ENCODE assay signal across 14 cellular contexts in the genomic region with DNA sequence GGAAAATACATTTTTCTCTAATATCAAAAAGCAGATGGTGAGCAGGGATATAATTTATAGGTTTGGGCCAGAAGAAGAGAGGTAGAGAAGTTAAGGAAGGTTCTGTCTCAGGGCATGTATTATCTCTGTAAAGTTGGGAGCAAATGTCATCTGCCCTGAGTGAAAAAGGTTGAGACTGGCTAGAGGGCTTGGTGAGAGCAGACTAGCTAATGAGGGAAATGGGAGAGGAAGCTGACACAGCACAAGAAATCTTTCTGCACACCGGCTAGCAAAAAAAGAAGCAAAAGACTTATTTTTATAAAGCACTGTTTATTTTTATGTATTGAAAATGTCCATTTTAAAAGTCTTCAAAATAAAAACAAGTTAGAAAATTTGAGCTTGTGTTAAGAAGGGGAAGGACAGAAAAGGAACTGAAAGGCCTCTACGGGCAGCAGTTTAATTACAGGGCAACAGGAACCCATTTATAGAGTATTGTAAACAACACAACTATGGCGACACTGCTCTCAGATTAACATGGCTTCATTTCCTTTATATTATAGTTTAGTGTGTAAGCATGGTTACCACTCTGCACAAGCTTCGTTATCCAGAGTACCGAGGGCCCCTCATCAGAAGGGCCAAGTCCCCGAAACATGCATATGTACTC. TPM values are rescaled to one million over a fixed set of nuclear protein-coding genes. Genes with fewer than 3 reads are reported as not detected.
A peak's percentile ranks its signal among the peaks of the same experiment; 100 is the strongest.
DNase-seq lines count a peak whose midpoint lies in the region; ATAC-seq, FAIRE-seq and TF ChIP-seq lines count a peak whose summit lies in the region.
"Had no signal": no experiment of that assay in that cellular context is flagged by ENCODE, and none has a peak within 500 bp of the region (broad histone marks: within the 10 kb centered on the region; RNA-seq: fewer than 3 reads in every experiment).

No MANE protein-coding gene starts in this region.

- no peak for TF ChIP-seq POLR2A in A549 (IDR thresholded peaks at IDR 0.05; ENCODE audit: low read length)

- ATAC-seq in A549 (no peak), GM18867 (IDR thresholded peaks at IDR 0.05; ENCODE audit: unreplicated experiment) (peak; percentile 65), HG02759 (IDR thresholded peaks at IDR 0.05; ENCODE audit: unreplicated experiment) (peak; percentile 70), foreskin keratinocyte (no peak)
- ATAC-seq: GM23338 had no signal

- TF ChIP-seq CTCF in A549 (IDR thresholded peaks at IDR 0.05): no peak
- TF ChIP-seq CTCF in foreskin keratinocyte (conservative IDR thresholded peaks at IDR 0.05): no peak

- H3K27ac ChIP-seq in A549 (no peak overlapping the region), foreskin keratinocyte (no peak overlapping the region)

- no peaks in the 10 kb centered on the region for H3K27me3 ChIP-seq in foreskin keratinocyte

- H3K9me3 ChIP-seq in A549: 0 out of 3 replicates have a peak, but pooled peaks cover 5% of the 10 kb centered on the region

- peak; percentile 51 for FAIRE-seq in A549 (lab: Jason Lieb, UNC)

- WGBS in A549 (ENCODE audit: missing lambda C conversion rate): 18% methylated on average over 6 of the region's 6 CpGs

- no peak for TF ChIP-seq EP300 in A549 (IDR thresholded peaks at IDR 0.05)

- POLR2A ChIA-PET in A549 (lab: Yijun Ruan, JAX): no interaction called here

- CTCF ChIA-PET in A549 (lab: Yijun Ruan, JAX): interaction anchor here (1.8 kb wide), 1 partner anchor 29 kb away, joined by 7 read pairs; no protein-coding TSS in a partner anchor

- DNase-seq in A549 (ENCODE audit: low read depth in 1 of 2, low spot score in 1 of 2): no peak
- peak; percentile 46 for DNase-seq in NOMO-1 treated with dmso at 0.1 percent for 144 hours (lab: John Stamatoyannopoulos, UW; ENCODE audit: unreplicated experiment)
- no peak for DNase-seq in NCI-H1694 treated with DMSO at 0.1 percent for 48 hours (lab: John Stamatoyannopoulos, UW)
- DNase-seq in putamen (ENCODE audit: low spot score): no peak
- no peak for DNase-seq in anterior cingulate cortex (lab: John Stamatoyannopoulos, UW)
- no peak for DNase-seq in foreskin keratinocyte
- DNase-seq: activated CD4-positive, CD25-positive, alpha-beta regulatory T cell; activated naive CD8-positive, alpha-beta T cell treated with anti-CD3 and anti-CD28 coated beads for 36 hours; NCI-H187 had no signal

- TF ChIP-seq RAD21 in A549 (conservative IDR thresholded peaks at IDR 0.05 in 1 of 2, IDR thresholded peaks at IDR 0.05 in 1 of 2): no peak

- H3K4me3 ChIP-seq in A549: no peak overlapping the region
- H3K4me3 ChIP-seq: GM23338 had no signal

- H3K4me2 ChIP-seq in A549: no peak overlapping the region
- H3K4me2 ChIP-seq: GM23338 had no signal

- H3K4me1 ChIP-seq in A549: no peaks in the 10 kb centered on the region
- no peaks in the 10 kb centered on the region for H3K4me1 ChIP-seq in foreskin keratinocyte

TF ChIP-seq in A549, 52 proteins besides CTCF, POLR2A, EP300 and RAD21:
- TF ChIP-seq MAZ (IDR thresholded peaks at IDR 0.05; ENCODE audit: borderline replicate concordance, low read depth, low read length) (no peak), POLR2AphosphoS2 (conservative IDR thresholded peaks at IDR 0.05; ENCODE audit: low read length) (no peak), TFCP2L1 (CRISPR knock-in tag; IDR thresholded peaks at IDR 0.05) (no peak), BHLHE40 (IDR thresholded peaks at IDR 0.05; ENCODE audit: low read depth, low read length) (no peak), HEYL (CRISPR knock-in tag; IDR thresholded peaks at IDR 0.05) (no peak), ZNF302 (CRISPR knock-in tag; IDR thresholded peaks at IDR 0.05) (no peak), MAFK (IDR thresholded peaks at IDR 0.05; ENCODE audit: partially characterized antibody) (no peak), NR3C1 (IDR thresholded peaks at IDR 0.05) (no peak), ZC3H11A (IDR thresholded peaks at IDR 0.05) (no peak), HOXB13 (CRISPR knock-in tag; IDR thresholded peaks at IDR 0.05; ENCODE audit: low read depth) (no peak), SMC3 (IDR thresholded peaks at IDR 0.05) (no peak), FOSL2 (IDR thresholded peaks at IDR 0.05) (no peak), FOSL2 (CRISPR knock-in tag; IDR thresholded peaks at IDR 0.05) (no peak)
- TF ChIP-seq, protein P1, sequence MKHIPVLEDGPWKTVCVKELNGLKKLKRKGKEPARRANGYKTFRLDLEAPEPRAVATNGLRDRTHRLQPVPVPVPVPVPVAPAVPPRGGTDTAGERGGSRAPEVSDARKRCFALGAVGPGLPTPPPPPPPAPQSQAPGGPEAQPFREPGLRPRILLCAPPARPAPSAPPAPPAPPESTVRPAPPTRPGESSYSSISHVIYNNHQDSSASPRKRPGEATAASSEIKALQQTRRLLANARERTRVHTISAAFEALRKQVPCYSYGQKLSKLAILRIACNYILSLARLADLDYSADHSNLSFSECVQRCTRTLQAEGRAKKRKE (CRISPR knock-in tag; IDR thresholded peaks at IDR 0.05; ENCODE audit: low read depth): no peak
- TF ChIP-seq, protein P2, sequence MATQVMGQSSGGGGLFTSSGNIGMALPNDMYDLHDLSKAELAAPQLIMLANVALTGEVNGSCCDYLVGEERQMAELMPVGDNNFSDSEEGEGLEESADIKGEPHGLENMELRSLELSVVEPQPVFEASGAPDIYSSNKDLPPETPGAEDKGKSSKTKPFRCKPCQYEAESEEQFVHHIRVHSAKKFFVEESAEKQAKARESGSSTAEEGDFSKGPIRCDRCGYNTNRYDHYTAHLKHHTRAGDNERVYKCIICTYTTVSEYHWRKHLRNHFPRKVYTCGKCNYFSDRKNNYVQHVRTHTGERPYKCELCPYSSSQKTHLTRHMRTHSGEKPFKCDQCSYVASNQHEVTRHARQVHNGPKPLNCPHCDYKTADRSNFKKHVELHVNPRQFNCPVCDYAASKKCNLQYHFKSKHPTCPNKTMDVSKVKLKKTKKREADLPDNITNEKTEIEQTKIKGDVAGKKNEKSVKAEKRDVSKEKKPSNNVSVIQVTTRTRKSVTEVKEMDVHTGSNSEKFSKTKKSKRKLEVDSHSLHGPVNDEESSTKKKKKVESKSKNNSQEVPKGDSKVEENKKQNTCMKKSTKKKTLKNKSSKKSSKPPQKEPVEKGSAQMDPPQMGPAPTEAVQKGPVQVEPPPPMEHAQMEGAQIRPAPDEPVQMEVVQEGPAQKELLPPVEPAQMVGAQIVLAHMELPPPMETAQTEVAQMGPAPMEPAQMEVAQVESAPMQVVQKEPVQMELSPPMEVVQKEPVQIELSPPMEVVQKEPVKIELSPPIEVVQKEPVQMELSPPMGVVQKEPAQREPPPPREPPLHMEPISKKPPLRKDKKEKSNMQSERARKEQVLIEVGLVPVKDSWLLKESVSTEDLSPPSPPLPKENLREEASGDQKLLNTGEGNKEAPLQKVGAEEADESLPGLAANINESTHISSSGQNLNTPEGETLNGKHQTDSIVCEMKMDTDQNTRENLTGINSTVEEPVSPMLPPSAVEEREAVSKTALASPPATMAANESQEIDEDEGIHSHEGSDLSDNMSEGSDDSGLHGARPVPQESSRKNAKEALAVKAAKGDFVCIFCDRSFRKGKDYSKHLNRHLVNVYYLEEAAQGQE (IDR thresholded peaks at IDR 0.05): no peak
- TF ChIP-seq, protein P3, sequence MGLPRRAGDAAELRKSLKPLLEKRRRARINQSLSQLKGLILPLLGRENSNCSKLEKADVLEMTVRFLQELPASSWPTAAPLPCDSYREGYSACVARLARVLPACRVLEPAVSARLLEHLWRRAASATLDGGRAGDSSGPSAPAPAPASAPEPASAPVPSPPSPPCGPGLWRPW (IDR thresholded peaks at IDR 0.05): no peak
- TF ChIP-seq, protein P4, sequence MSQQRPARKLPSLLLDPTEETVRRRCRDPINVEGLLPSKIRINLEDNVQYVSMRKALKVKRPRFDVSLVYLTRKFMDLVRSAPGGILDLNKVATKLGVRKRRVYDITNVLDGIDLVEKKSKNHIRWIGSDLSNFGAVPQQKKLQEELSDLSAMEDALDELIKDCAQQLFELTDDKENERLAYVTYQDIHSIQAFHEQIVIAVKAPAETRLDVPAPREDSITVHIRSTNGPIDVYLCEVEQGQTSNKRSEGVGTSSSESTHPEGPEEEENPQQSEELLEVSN (IDR thresholded peaks at IDR 0.05; ENCODE audit: borderline replicate concordance, low read depth): no peak
TF ChIP-seq in A549: peak in this region for 0.

RNA-seq across cellular contexts. Expression of a gene that starts 17.4 kb away (rescaled TPM):
- not detected in 2 replicates for polyA plus RNA-seq in A549 (2011; rRNA removed)
- polyA plus RNA-seq in A549 (2012; cell fraction: cytosol; rRNA removed): not detected in 2 replicates
- not detected in 2 replicates for polyA plus RNA-seq in A549 (2012; cell fraction: nucleus; rRNA removed)
- polyA plus RNA-seq in A549 (2017; fragmentation: RNase III; extraction: RNeasy Plus Mini Kit Qiagen cat#74134 plus additional on column Dnase treatment): not detected in 3 replicates
- not detected in 2 replicates for polyA minus RNA-seq in A549 (2011; rRNA and poly(A)+ RNA removed)
- total RNA-seq in foreskin keratinocyte: not detected in 2 replicates
- not detected in 2 replicates for polyA plus RNA-seq in foreskin keratinocyte
- total RNA-seq: GM23338, mesenteric fat pad, renal cortical epithelial cell had no signal
- polyA plus RNA-seq: GM23338 had no signal

Comparison
In these comparisons a context has a peak if more than half of its experiments do, and no peak if none do; other contexts are left out.
1. ATAC-seq: peak in GM18867 (single experiment) and HG02759 (single experiment); none in A549 (0 of 2) and foreskin keratinocyte (single experiment).